11 cellular contexts compared by ENCODE assay signal in genomic region chr11:110479445-110480101, GRCh38. TPM values are rescaled to one million over a fixed set of nuclear protein-coding genes. Genes with fewer than 3 reads are reported as not detected.
DNase-seq lines count a peak whose midpoint lies in the region; ATAC-seq, FAIRE-seq and TF ChIP-seq lines count a peak whose summit lies in the region.
"Had no signal": no experiment of that assay in that cellular context is flagged by ENCODE, and none has a peak within 500 bp of the region (broad histone marks: within the 10 kb centered on the region; RNA-seq: fewer than 3 reads in every experiment).

No MANE protein-coding gene starts in this region.

- no peaks in the 10 kb centered on the region for H3K4me1 Mint-ChIP-seq in astrocyte (ENCODE audit: low read depth, unreplicated experiment)

- H3K9ac ChIP-seq in astrocyte (ENCODE audit: low read length) = no peak overlapping the region

- intact Hi-C loops in posterior vena cava (cut with DNase I) = no loop called here

- TF ChIP-seq CTCF in astrocyte (IDR thresholded peaks at IDR 0.05; ENCODE audit: insufficient read depth, low read depth, low read length) (no peak), coronary artery (IDR thresholded peaks at IDR 0.05) (no peak)

- H3K4me1 ChIP-seq in astrocyte (ENCODE audit: insufficient read depth, low read length) = no peaks in the 10 kb centered on the region

- no peaks in the 10 kb centered on the region for H3K79me2 ChIP-seq in astrocyte (ENCODE audit: insufficient read depth, low read length)

- H3K4me3 ChIP-seq in astrocyte (ENCODE audit: insufficient read depth, low read depth, low read length) (no peak overlapping the region), coronary artery (no peak overlapping the region)

- DNase-seq in COR-L47 (lab: John Stamatoyannopoulos, UW) = peak; percentile 83
- peak; percentile 10 for DNase-seq in NCI-H128 (lab: John Stamatoyannopoulos, UW; ENCODE audit: unreplicated experiment)
- peak; percentile 81 for DNase-seq in astrocyte (ENCODE audit: low read depth)
- DNase-seq in left lobe of liver (ENCODE audit: low spot score) = no peak
- no peak for DNase-seq in posterior vena cava (ENCODE audit: low spot score)
- no peak for DNase-seq in coronary artery (ENCODE audit: low spot score)
- DNase-seq in retina = no peak
- DNase-seq: amniotic stem cell had no signal

- peaks cover 2% of the 10 kb centered on the region for H3K27me3 Mint-ChIP-seq in astrocyte (ENCODE audit: low read depth, unreplicated experiment)

- no peak overlapping the region for H3K27ac Mint-ChIP-seq in astrocyte (ENCODE audit: unreplicated experiment)
- H3K27ac Mint-ChIP-seq: mesothelial cell of epicardium had no signal

- H3K36me3 Mint-ChIP-seq in astrocyte (ENCODE audit: low read depth, unreplicated experiment) = no peaks in the 10 kb centered on the region
- H3K36me3 Mint-ChIP-seq: mesothelial cell of epicardium had no signal

- H3K9me3 ChIP-seq in astrocyte (ENCODE audit: insufficient read depth, low read depth, low read length) = no peaks in the 10 kb centered on the region

- no peaks in the 10 kb centered on the region for H3K9me3 Mint-ChIP-seq in astrocyte (ENCODE audit: unreplicated experiment)

- no peak overlapping the region for H2AFZ ChIP-seq in astrocyte (ENCODE audit: low read depth, low read length)

- no peaks in the 10 kb centered on the region for H3K36me3 ChIP-seq in astrocyte (ENCODE audit: insufficient read depth, low read length)

- H4K20me1 ChIP-seq in astrocyte (ENCODE audit: insufficient read depth, low read length) = no peaks in the 10 kb centered on the region

- no peak for FAIRE-seq in astrocyte (lab: Jason Lieb, UNC)
- FAIRE-seq: G401.6 had no signal

- H3K4me2 ChIP-seq in astrocyte (ENCODE audit: low read length) = no peak overlapping the region

- H3K27ac ChIP-seq in astrocyte (ENCODE audit: low read depth, low read length) = no peak overlapping the region
- peak overlapping the region in 1 of 2 donors; percentile 41 for H3K27ac ChIP-seq in coronary artery

- no peaks in the 10 kb centered on the region for H3K27me3 ChIP-seq in astrocyte (ENCODE audit: insufficient read depth, low read length)

- H3K4me3 Mint-ChIP-seq in astrocyte (ENCODE audit: unreplicated experiment) = no peak overlapping the region
- H3K4me3 Mint-ChIP-seq: mesothelial cell of epicardium had no signal

- ATAC-seq in left lobe of liver (peak; percentile 54), GM18868 (IDR thresholded peaks at IDR 0.05; ENCODE audit: unreplicated experiment) (no peak)

RNA-seq across cellular contexts. Expression of gene FDX1, which starts 49.8 kb away (rescaled TPM):
- total RNA-seq in astrocyte (6.8 and 7.1 TPM in 2 replicates), left lobe of liver (23.6 TPM), posterior vena cava (10 to 100 TPM in 1 of 2 donors, 1 to 10 TPM in 1; 9.7 to 12.4 TPM)

Comparison
In these comparisons a context has a peak if more than half of its experiments do, and no peak if none do; other contexts are left out.
1. DNase-seq: peak in COR-L47 (single experiment), NCI-H128 (single experiment) and astrocyte (single experiment); none in left lobe of liver (single experiment), posterior vena cava (single experiment), coronary artery (single experiment) and retina (single experiment).